Comparison of ENCODE assay signal across 10 cellular contexts in genomic region chrX:40132751-40133150, GRCh38. TPM values are rescaled to one million over a fixed set of nuclear protein-coding genes. Genes with fewer than 3 reads are reported as not detected.
A peak's percentile ranks its signal among the peaks of the same experiment; 100 is the strongest.
DNase-seq lines count a peak whose midpoint lies in the region; ATAC-seq, FAIRE-seq and TF ChIP-seq lines count a peak whose summit lies in the region.
"Had no signal": no experiment of that assay in that cellular context is flagged by ENCODE, and none has a peak within 500 bp of the region (broad histone marks: within the 10 kb centered on the region; RNA-seq: fewer than 3 reads in every experiment).

No MANE protein-coding gene starts in this region.

- peak overlapping the region; percentile 74 to 88 for H3K27ac ChIP-seq in A549
- H3K27ac ChIP-seq in PC-3 (ENCODE audit: low read length): peak overlapping the region; percentile 67
- peak overlapping the region; percentile 65 to 79 (median 71) for H3K27ac ChIP-seq in esophagus muscularis mucosa (replicated peaks in 1 of 4)
- no peak overlapping the region for H3K27ac ChIP-seq in GM23338 (ENCODE audit: low read depth)

- H3F3A ChIP-seq in PC-3 (ENCODE audit: low read length, unreplicated experiment): no peaks in the 10 kb centered on the region
- no peaks in the 10 kb centered on the region for H3F3A ChIP-seq in GM23338 (replicated peaks; ENCODE audit: low read depth)

- H3K4me1 ChIP-seq in A549 (peaks cover 27% of the 10 kb centered on the region), PC-3 (ENCODE audit: insufficient read depth, low read length) (peaks cover 18% of the 10 kb centered on the region), esophagus muscularis mucosa (peaks cover 5 to 12% (median 11%) of the 10 kb centered on the region in 4 donors), GM23338 (ENCODE audit: insufficient read depth) (no peaks in the 10 kb centered on the region)

- POLR2A ChIA-PET in A549 (lab: Yijun Ruan, JAX): interaction anchor here (0.6 to 1.0 kb wide), 2 partner anchors 12 to 20 kb away, joined by 3 to 7 read pairs; no protein-coding TSS in a partner anchor
- POLR2A ChIA-PET in PC-3 (lab: Charles Lee; ENCODE audit: unreplicated experiment): no interaction called here

- H3K4me2 ChIP-seq in A549 (peak overlapping the region; percentile 67), PC-3 (ENCODE audit: low read length) (peak overlapping the region; percentile 54), GM23338 (no peak overlapping the region)

- H3K4me3 ChIP-seq in A549 (no peak overlapping the region), PC-3 (ENCODE audit: low read length) (no peak overlapping the region), esophagus muscularis mucosa (no peak overlapping the region), GM23338 (no peak overlapping the region)

- peaks cover 11% of the 10 kb centered on the region for H3K27me3 Mint-ChIP-seq in GM23338 (ENCODE audit: insufficient read depth, low read depth, poor library complexity)

- H2AFZ ChIP-seq in PC-3 (ENCODE audit: low read length): 0 out of 2 replicates have a peak overlapping the region, but pooled peaks have one; percentile 7
- H2AFZ ChIP-seq in GM23338: no peak overlapping the region

- no peaks in the 10 kb centered on the region for H3K36me3 ChIP-seq in PC-3 (ENCODE audit: low read depth, low read length)
- no peaks in the 10 kb centered on the region for H3K36me3 ChIP-seq in esophagus muscularis mucosa
- no peaks in the 10 kb centered on the region for H3K36me3 ChIP-seq in GM23338 (ENCODE audit: insufficient read depth)

- peak; percentile 84 for FAIRE-seq in A549 (lab: Jason Lieb, UNC)

- no TSS peak for BruUV-seq in PC-3 (replicated peaks; lab: Mats Ljungman, UMichigan)

- no peaks in the 10 kb centered on the region for H4K20me1 ChIP-seq in PC-3 (ENCODE audit: low read length)
- H4K20me1 ChIP-seq in GM23338 (replicated peaks; ENCODE audit: insufficient read depth): no peaks in the 10 kb centered on the region

- TF ChIP-seq POLR2A in A549 (IDR thresholded peaks at IDR 0.05; ENCODE audit: low read length) (no peak), esophagus muscularis mucosa (IDR thresholded peaks at IDR 0.05; ENCODE audit: low read depth) (no peak)

- H3K4me1 Mint-ChIP-seq in GM23338: peaks cover 4% of the 10 kb centered on the region; the same call in 1 of the 3 replicates

- H3K27ac Mint-ChIP-seq in GM23338: no peak overlapping the region

- 5% methylated on average over 7 of the region's 7 CpGs for WGBS in A549 (ENCODE audit: missing lambda C conversion rate)
- WGBS in esophagus muscularis mucosa: 27% methylated on average over 7 of the region's 7 CpGs

- TF ChIP-seq CTCF in A549 (IDR thresholded peaks at IDR 0.05): no peak
- TF ChIP-seq CTCF in PC-3 (conservative IDR thresholded peaks at IDR 0.05; ENCODE audit: low read depth, low read length): no peak
- no peak for TF ChIP-seq CTCF in esophagus muscularis mucosa (IDR thresholded peaks at IDR 0.05)
- no peak for TF ChIP-seq CTCF in GM23338 (conservative IDR thresholded peaks at IDR 0.05; ENCODE audit: low read depth in 2 of 2)

- ATAC-seq in A549 (peak; percentile 82 to 90), PC-3 (peak; percentile 81), GM23338 (no peak), GM21360 (IDR thresholded peaks at IDR 0.05; ENCODE audit: unreplicated experiment) (no peak)

- no peaks in the 10 kb centered on the region for H3K36me3 Mint-ChIP-seq in GM23338 (ENCODE audit: low read depth)

- H3K4me3 Mint-ChIP-seq in GM23338: no peak overlapping the region

- CTCF ChIA-PET in A549 (lab: Yijun Ruan, JAX) (interaction anchor here (1.3 kb wide), 1 partner anchor 9 kb away, joined by 4 read pairs; no protein-coding TSS in a partner anchor), PC-3 (lab: Charles Lee) (interaction anchor here (0.6 kb wide), 2 partner anchors 16 to 311 kb away, joined by 4 to 6 read pairs; no protein-coding TSS in a partner anchor)

- H3K27me3 ChIP-seq in PC-3 (ENCODE audit: low read length): no peaks in the 10 kb centered on the region
- H3K27me3 ChIP-seq in esophagus muscularis mucosa: no peaks in the 10 kb centered on the region
- H3K27me3 ChIP-seq in GM23338 (ENCODE audit: insufficient read depth): no peaks in the 10 kb centered on the region

- no peak for TF ChIP-seq RAD21 in A549 (conservative IDR thresholded peaks at IDR 0.05 in 1 of 2, IDR thresholded peaks at IDR 0.05 in 1 of 2)

- peak; percentile 73 to 74 for DNase-seq in A549 (ENCODE audit: low read depth in 1 of 2, low spot score in 1 of 2)
- DNase-seq in PC-3: peak; percentile 80
- peak; percentile 94 for DNase-seq in esophagus muscularis mucosa (ENCODE audit: extremely low spot score)
- DNase-seq in myocyte (ENCODE audit: low read depth): peak; percentile 80
- DNase-seq in GM23338 (ENCODE audit: low spot score): no peak
- DNase-seq in stimulated activated CD4-positive, alpha-beta T cell treated with anti-CD3 and anti-CD28 coated beads, Interleukin-12 subunit alpha, Interleukin-12 subunit beta, amount 100 ng/mL, for 4 hours: no peak
- DNase-seq in superior temporal gyrus (ENCODE audit: extremely low spot score): no peak
- DNase-seq: activated T-cell treated with anti-CD3 and anti-CD28 coated beads, Interleukin-2, amount 50 U/mL, for 1 hour; SHP77 had no signal

- H3K9me2 ChIP-seq in PC-3 (replicated peaks; ENCODE audit: low read length) (no peaks in the 10 kb centered on the region), GM23338 (ENCODE audit: insufficient read depth) (no peaks in the 10 kb centered on the region)

- no peak overlapping the region for H3K9ac ChIP-seq in PC-3 (ENCODE audit: low read length)

- H3K9me3 ChIP-seq in A549: no peaks in the 10 kb centered on the region
- no peaks in the 10 kb centered on the region for H3K9me3 ChIP-seq in PC-3 (ENCODE audit: low read length)
- H3K9me3 ChIP-seq in esophagus muscularis mucosa: no peaks in the 10 kb centered on the region

- H3K79me2 ChIP-seq in PC-3 (ENCODE audit: low read length) (no peaks in the 10 kb centered on the region), GM23338 (replicated peaks; ENCODE audit: insufficient read depth) (no peaks in the 10 kb centered on the region)

- TF ChIP-seq EP300 in A549 (IDR thresholded peaks at IDR 0.05): no peak
- TF ChIP-seq EP300 in esophagus muscularis mucosa (IDR thresholded peaks at IDR 0.05): peak; percentile 48

- intact Hi-C loops in PC-3 (cut with micrococcal nuclease): no loop called here
- intact Hi-C loops in esophagus muscularis mucosa (cut with DNase I): no loop called here

- H3K9me3 Mint-ChIP-seq in GM23338: no peaks in the 10 kb centered on the region

TF ChIP-seq in A549, 52 proteins besides CTCF, POLR2A, EP300 and RAD21 (continues in another document):
- TF ChIP-seq JUN (IDR thresholded peaks at IDR 0.05) (0 out of 5 replicates have a peak, but pooled peaks of 1 of the 2 experiments have one; percentile 21), NR3C1 (IDR thresholded peaks at IDR 0.05) (no peak), EHF (CRISPR knock-in tag; IDR thresholded peaks at IDR 0.05) (no peak)

RNA-seq across cellular contexts. Expression of gene BCOR, which starts 35.0 kb away (rescaled TPM):
- polyA plus RNA-seq in A549 (2011; rRNA removed): 12.2 and 21.3 TPM in 2 replicates
- polyA plus RNA-seq in A549 (2012; cell fraction: cytosol; rRNA removed): 11.8 and 11.9 TPM in 2 replicates
- polyA plus RNA-seq in A549 (2012; cell fraction: nucleus; rRNA removed): 20.3 and 26.6 TPM in 2 replicates
- polyA plus RNA-seq in A549 (2017; fragmentation: RNase III; extraction: RNeasy Plus Mini Kit Qiagen cat#74134 plus additional on column Dnase treatment): 12.6 to 15.8 TPM (median 12.6 TPM) in 3 replicates
- polyA minus RNA-seq in A549 (2011; rRNA and poly(A)+ RNA removed): 24.5 and 33.1 TPM in 2 replicates
- total RNA-seq in PC-3 (2014; rRNA removed): 21.8 and 41.9 TPM in 2 replicates
- total RNA-seq in esophagus muscularis mucosa: 10 to 100 TPM; 19.9 to 32.5 (median 26.0) TPM
- total RNA-seq in myocyte: 13.9 and 14.6 TPM in 2 replicates
- 17.2 TPM for polyA plus RNA-seq in myocyte (2012)
- total RNA-seq in GM23338 (2014; rRNA removed; shearing (Covaris generic)): 60.8 TPM in 2 replicates
- 25.5 and 25.8 TPM in 2 replicates for polyA plus RNA-seq in GM23338 (2016; fragmentation: Nextera tagmentation; extraction: Ambion mirVana)

Comparison
In these comparisons a context has a peak if more than half of its experiments do, and no peak if none do; other contexts are left out.
1. ATAC-seq: peak in A549 (2 of 2) and PC-3 (single experiment); none in GM23338 (single experiment) and GM21360 (single experiment).
2. DNase-seq: peak in A549 (2 of 2), PC-3 (single experiment), esophagus muscularis mucosa (single experiment) and myocyte (single experiment); none in GM23338 (single experiment), stimulated activated CD4-positive, alpha-beta T cell treated with anti-CD3 and anti-CD28 coated beads, Interleukin-12 subunit alpha, Interleukin-12 subunit beta, amount 100 ng/mL, for 4 hours (single experiment) and superior temporal gyrus (single experiment).